Comparison of ENCODE assay signal across 10 cellular contexts in genomic region chr1:42817976-42818375, GRCh38. TPM values are rescaled to one million over a fixed set of nuclear protein-coding genes. Genes with fewer than 3 reads are reported as not detected.
DNase-seq lines count a peak whose midpoint lies in the region; ATAC-seq and TF ChIP-seq lines count a peak whose summit lies in the region.
"Had no signal": no experiment of that assay in that cellular context is flagged by ENCODE, and none has a peak within 500 bp of the region (broad histone marks: within the 10 kb centered on the region; RNA-seq: fewer than 3 reads in every experiment).

No MANE protein-coding gene starts in this region.

- ATAC-seq in HG03108 (IDR thresholded peaks at IDR 0.05; ENCODE audit: unreplicated experiment) = no peak
- ATAC-seq in GM18520 (IDR thresholded peaks at IDR 0.05; ENCODE audit: unreplicated experiment) = no peak

- peak overlapping the region; percentile 71 for H3K4me3 ChIP-seq in left ventricle myocardium inferior
- peak overlapping the region; percentile 59 to 88 for H3K4me3 ChIP-seq in muscle layer of duodenum (ENCODE audit: low read depth in 1 of 2, low read length in 2 of 2)

- H3K27me3 ChIP-seq in left ventricle myocardium inferior (ENCODE audit: low read depth) (no peaks in the 10 kb centered on the region), muscle layer of duodenum (ENCODE audit: low read depth, low read length) (no peaks in the 10 kb centered on the region)

- H3K9me3 ChIP-seq in left ventricle myocardium inferior (replicated peaks) (no peaks in the 10 kb centered on the region), muscle layer of duodenum (ENCODE audit: control insufficient read depth in 1 of 2, low read length in 2 of 2) (no peaks in the 10 kb centered on the region)

- no peak overlapping the region for H3K27ac ChIP-seq in left ventricle myocardium inferior (replicated peaks)
- H3K27ac ChIP-seq in angular gyrus (ENCODE audit: low read depth, low read length) = peak overlapping the region; percentile 34
- no peak overlapping the region for H3K27ac ChIP-seq in muscle layer of duodenum (ENCODE audit: low read length)

- DNase-seq in left ventricle myocardium inferior = no peak
- DNase-seq in cardiac septum (ENCODE audit: low spot score) = no peak
- no peak for DNase-seq in SKM-1 (lab: John Stamatoyannopoulos, UW; ENCODE audit: unreplicated experiment)
- no peak for DNase-seq in NCI-H146 (lab: John Stamatoyannopoulos, UW)

- intact Hi-C loops in left ventricle myocardium inferior (cut with micrococcal nuclease) (no loop called here), cardiac septum (cut with DNase I) (loop anchor here (2.0 kb wide), 2 partner anchors 29 to 51 kb away; partner anchors contain the start of genes C1orf50, P3H1 and ZNF691)

- H3K36me3 ChIP-seq in left ventricle myocardium inferior (peaks cover 8% of the 10 kb centered on the region), muscle layer of duodenum (ENCODE audit: control insufficient read depth in 1 of 2, insufficient read depth in 2 of 2, low read length in 2 of 2) (no peaks in the 10 kb centered on the region)

- peaks cover 29% of the 10 kb centered on the region for H3K4me1 ChIP-seq in left ventricle myocardium inferior
- H3K4me1 ChIP-seq in muscle layer of duodenum (ENCODE audit: control insufficient read depth in 1 of 2, insufficient read depth in 2 of 2, low read length in 2 of 2) = peaks cover 11 to 15% of the 10 kb centered on the region in 2 donors

- no peak for TF ChIP-seq CTCF in left ventricle myocardium inferior (IDR thresholded peaks at IDR 0.05; ENCODE audit: borderline replicate concordance)

RNA-seq across cellular contexts. Expression of gene SVBP, which starts 0.8 kb away (rescaled TPM):
- total RNA-seq in left ventricle myocardium inferior (10.9 TPM), cardiac septum (17.7 TPM)

RNA-seq across cellular contexts. Expression of gene ERMAP, which starts 1.1 kb away (rescaled TPM):
- total RNA-seq in left ventricle myocardium inferior (4.7 TPM), cardiac septum (8.5 TPM)

RNA-seq across cellular contexts. Expression of gene ZNF691, which starts 28.4 kb away (rescaled TPM):
- total RNA-seq in left ventricle myocardium inferior (8.9 TPM), cardiac septum (6.5 TPM)

RNA-seq across cellular contexts. Expression of gene TMEM269, which starts 33.2 kb away (rescaled TPM):
- total RNA-seq in left ventricle myocardium inferior = not detected
- total RNA-seq in cardiac septum = not detected
- total RNA-seq: dermis microvascular lymphatic vessel endothelial cell, Right ventricle myocardium superior had no signal

RNA-seq across cellular contexts. Expression of gene C1orf50, which starts 50.9 kb away (rescaled TPM):
- 7.8 TPM for total RNA-seq in left ventricle myocardium inferior
- total RNA-seq in cardiac septum = 11.0 TPM
